ENCODE assay signal across 8 cellular contexts in genomic region chr19:24086974-24087595, GRCh38. TPM values are rescaled to one million over a fixed set of nuclear protein-coding genes. Genes with fewer than 3 reads are reported as not detected.
DNase-seq lines count a peak whose midpoint lies in the region; ATAC-seq, FAIRE-seq and TF ChIP-seq lines count a peak whose summit lies in the region.

ZNF254 (plus strand) TSS chr19:24087187; CDS start chr19:24087308, 121 bp downstream.

- H3K9me2 ChIP-seq in PC-3 (replicated peaks; ENCODE audit: low read length) = no peaks in the 10 kb centered on the region

- no peak for TF ChIP-seq CTCF in PC-3 (conservative IDR thresholded peaks at IDR 0.05; ENCODE audit: low read depth, low read length)
- no peak for TF ChIP-seq CTCF in fibroblast of lung (conservative IDR thresholded peaks at IDR 0.05 in 1 of 2, IDR thresholded peaks at IDR 0.05 in 1 of 2; ENCODE audit: low read depth in 1 of 2, low read length in 2 of 2)

- H3K27me3 Mint-ChIP-seq in naive B cell = no peaks in the 10 kb centered on the region

- intact Hi-C loops in PC-3 (cut with micrococcal nuclease) = loop anchor here (1.0 kb wide), 1 partner anchor 33 kb away; no protein-coding TSS in a partner anchor

- POLR2A ChIA-PET in PC-3 (lab: Charles Lee; ENCODE audit: unreplicated experiment) = no interaction called here

- peak within 1 kb of the TSS; percentile 92 for H3K9ac ChIP-seq in PC-3 (ENCODE audit: low read length)
- H3K9ac ChIP-seq in fibroblast of lung (ENCODE audit: insufficient read depth, low read length) = peak within 1 kb of the TSS; percentile 91

- H3K27ac Mint-ChIP-seq in naive B cell = peak within 1 kb of the TSS; percentile 95 to 98 (median 98)
- H3K27ac Mint-ChIP-seq in stimulated activated effector memory CD8-positive, alpha-beta T cell treated with anti-CD3 and anti-CD28 coated beads, Interleukin-12 subunit alpha, Interleukin-12 subunit beta, amount 100 ng/mL, for 72 hours = peak within 1 kb of the TSS; percentile 97

- H3K79me2 ChIP-seq in PC-3 (ENCODE audit: low read length) (peaks cover 44% of the 10 kb centered on the region), fibroblast of lung (ENCODE audit: control insufficient read depth, insufficient read depth, low read length) (peaks cover 15% of the 10 kb centered on the region)

- H4K20me1 ChIP-seq in PC-3 (ENCODE audit: low read length) (no peaks in the 10 kb centered on the region), fibroblast of lung (ENCODE audit: control insufficient read depth, extremely low read depth, insufficient read depth, low read length) (no peaks in the 10 kb centered on the region)

- H3K4me1 ChIP-seq in PC-3 (ENCODE audit: insufficient read depth, low read length) (no peaks in the 10 kb centered on the region), fibroblast of lung (ENCODE audit: control insufficient read depth, extremely low read depth, insufficient read depth, low read length) (no peaks in the 10 kb centered on the region)

- H3K4me2 ChIP-seq in PC-3 (ENCODE audit: low read length) (peak within 1 kb of the TSS; percentile 83), fibroblast of lung (ENCODE audit: extremely low read depth, insufficient read depth, low read length) (peak within 1 kb of the TSS; percentile 25)

- H3K9me3 ChIP-seq in PC-3 (ENCODE audit: low read length) (no peaks in the 10 kb centered on the region), fibroblast of lung (ENCODE audit: control insufficient read depth, insufficient read depth, low read depth, low read length) (no peaks in the 10 kb centered on the region)

- H3K4me3 ChIP-seq in PC-3 (ENCODE audit: low read length) (peak within 1 kb of the TSS; percentile 90), fibroblast of lung (replicated peaks in 1 of 4; ENCODE audit: control extremely low read depth in 1 of 4, insufficient read depth in 1 of 4, low read depth in 3 of 4, low read length in 4 of 4) (peak within 1 kb of the TSS; percentile 79 to 95 (median 91))

- H2AFZ ChIP-seq in PC-3 (ENCODE audit: low read length) (peak within 1 kb of the TSS; percentile 82), fibroblast of lung (ENCODE audit: low read length) (peak within 1 kb of the TSS; percentile 90)

- CTCF ChIA-PET in PC-3 (lab: Charles Lee) = no interaction called here

- no peaks in the 10 kb centered on the region for H3K9me3 Mint-ChIP-seq in naive B cell
- no peaks in the 10 kb centered on the region for H3K9me3 Mint-ChIP-seq in stimulated activated effector memory CD8-positive, alpha-beta T cell treated with anti-CD3 and anti-CD28 coated beads, Interleukin-12 subunit alpha, Interleukin-12 subunit beta, amount 100 ng/mL, for 72 hours

- H3K4me1 Mint-ChIP-seq in naive B cell = peaks cover 0 to 34% (median 3%) of the 10 kb centered on the region in 3 donors
- H3K4me1 Mint-ChIP-seq in stimulated activated effector memory CD8-positive, alpha-beta T cell treated with anti-CD3 and anti-CD28 coated beads, Interleukin-12 subunit alpha, Interleukin-12 subunit beta, amount 100 ng/mL, for 72 hours = no peaks in the 10 kb centered on the region

- H3K36me3 ChIP-seq in PC-3 (ENCODE audit: low read depth, low read length) (peaks cover 18% of the 10 kb centered on the region), fibroblast of lung (ENCODE audit: control insufficient read depth, insufficient read depth, low read length) (no peaks in the 10 kb centered on the region)

- TSS peak; percentile 77 for BruUV-seq in PC-3 (replicated peaks; lab: Mats Ljungman, UMichigan)

- ATAC-seq in HG03460 (IDR thresholded peaks at IDR 0.05; ENCODE audit: unreplicated experiment) (peak; percentile 99), PC-3 (peak; percentile 99), naive B cell (ENCODE audit: low read depth in 2 of 2) (peak; percentile 97 to 99)
- peak; percentile 100 for ATAC-seq in stimulated activated effector memory CD8-positive, alpha-beta T cell treated with anti-CD3 and anti-CD28 coated beads, Interleukin-12 subunit alpha, Interleukin-12 subunit beta, amount 100 ng/mL, for 72 hours

- peak within 1 kb of the TSS; percentile 88 to 99 (median 98) for H3K4me3 Mint-ChIP-seq in naive B cell
- peak within 1 kb of the TSS; percentile 88 for H3K4me3 Mint-ChIP-seq in stimulated activated effector memory CD8-positive, alpha-beta T cell treated with anti-CD3 and anti-CD28 coated beads, Interleukin-12 subunit alpha, Interleukin-12 subunit beta, amount 100 ng/mL, for 72 hours

- H3K27me3 ChIP-seq in PC-3 (ENCODE audit: low read length) (no peaks in the 10 kb centered on the region), fibroblast of lung (ENCODE audit: control insufficient read depth, insufficient read depth, low read length) (no peaks in the 10 kb centered on the region)

- H3F3A ChIP-seq in PC-3 (ENCODE audit: low read length, unreplicated experiment) = no peaks in the 10 kb centered on the region

- peak; percentile 94 for DNase-seq in AG20443 (ENCODE audit: low spot score)
- DNase-seq in GM19239 (ENCODE audit: insufficient read length, low spot score) = peak; percentile 57
- peak; percentile 94 for DNase-seq in PC-3
- peak; percentile 43 to 59 for DNase-seq in activated T-helper 1 cell treated with anti-CD3 and anti-CD28 coated beads, Interleukin-2, amount 50 U/mL, for 16 hours (ENCODE audit: low read depth in 1 of 2, low spot score in 1 of 2)
- DNase-seq in fibroblast of lung (ENCODE audit: low read depth in 2 of 2) = peak; percentile 96
- DNase-seq in naive B cell = peak; percentile 80
- peak; percentile 59 to 89 for DNase-seq in stimulated activated effector memory CD8-positive, alpha-beta T cell treated with anti-CD3 and anti-CD28 coated beads, Interleukin-12 subunit alpha, Interleukin-12 subunit beta, amount 100 ng/mL, for 72 hours (ENCODE audit: low spot score in 2 of 2)

- H3K36me3 Mint-ChIP-seq in naive B cell = no peaks in the 10 kb centered on the region
- peaks cover 24% of the 10 kb centered on the region for H3K36me3 Mint-ChIP-seq in stimulated activated effector memory CD8-positive, alpha-beta T cell treated with anti-CD3 and anti-CD28 coated beads, Interleukin-12 subunit alpha, Interleukin-12 subunit beta, amount 100 ng/mL, for 72 hours

- H3K27ac ChIP-seq in PC-3 (ENCODE audit: low read length) (peak within 1 kb of the TSS; percentile 63), fibroblast of lung (ENCODE audit: insufficient read depth, low read length) (peak within 1 kb of the TSS; percentile 99)

- FAIRE-seq in GM19239 (lab: Jason Lieb, UNC) = peak; percentile 88

RNA-seq across cellular contexts. Expression of gene ZNF254, which starts in this region (rescaled TPM):
- total RNA-seq in PC-3 (2014; rRNA removed) = 8.1 and 9.3 TPM in 2 replicates
- total RNA-seq in fibroblast of lung = 6.7 and 8.9 TPM in 2 replicates
- polyA plus RNA-seq in fibroblast of lung = 6.4 and 7.3 TPM in 2 replicates
- 3.5 and 4.4 TPM in 2 replicates for polyA plus RNA-seq in fibroblast of lung (2012)
- 0.26 and 2.4 TPM in 2 replicates for polyA minus RNA-seq in fibroblast of lung (ENCODE audit: low replicate concordance)
- 10 to 100 TPM in 5 of 6 donors, 1 to 10 TPM in 1; 6.6 to 13.1 (median 11.2) TPM for polyA plus RNA-seq in naive B cell (ENCODE audit: low read depth in 6 of 6)

Comparison
In these comparisons a context has a peak if more than half of its experiments do, and no peak if none do; other contexts are left out.
1. Peak in every context shown above with its lines: DNase-seq, ATAC-seq, H3K4me3 ChIP-seq and H3K27ac ChIP-seq.